In the genomic region with DNA sequence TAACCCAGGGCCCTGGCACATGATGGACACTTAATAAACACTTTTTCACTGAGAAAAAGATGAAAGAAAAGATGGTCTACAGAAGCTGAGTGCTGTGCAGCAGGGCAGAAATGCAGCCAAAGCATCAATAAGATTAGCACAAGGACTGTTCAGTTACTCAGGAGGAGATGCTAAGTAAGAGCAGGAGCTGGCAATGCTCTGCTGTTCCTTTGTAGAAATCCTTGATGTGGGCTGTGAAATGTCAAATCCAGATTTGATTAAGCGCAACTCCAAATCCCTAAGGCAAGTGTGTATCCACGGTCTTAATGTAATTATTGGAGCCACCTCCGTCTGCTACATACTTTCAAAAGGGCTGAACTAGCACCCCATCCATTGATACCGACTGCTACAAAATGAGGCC, we compare ENCODE assay signal across 15 cellular contexts.
DNase-seq lines count a peak whose midpoint lies in the region; ATAC-seq and TF ChIP-seq lines count a peak whose summit lies in the region.
"Had no signal": no experiment of that assay in that cellular context is flagged by ENCODE, and none has a peak within 500 bp of the region (broad histone marks: within the 10 kb centered on the region; RNA-seq: fewer than 3 reads in every experiment).

No MANE protein-coding gene starts in this region.

- H3K9me3 Mint-ChIP-seq in activated CD8-positive, alpha-beta T cell treated with anti-CD3 and anti-CD28 coated beads, Interleukin-2, amount 10 ng/mL, durations not matched to agents 7 days and 5 days (ENCODE audit: insufficient read depth) = peaks cover 6% of the 10 kb centered on the region

- no peaks in the 10 kb centered on the region for H3K36me3 ChIP-seq in breast epithelium
- H3K36me3 ChIP-seq in mammary epithelial cell (ENCODE audit: insufficient read depth, low read length) = no peaks in the 10 kb centered on the region
- no peaks in the 10 kb centered on the region for H3K36me3 ChIP-seq in lower lobe of right lung
- H3K36me3 ChIP-seq in vagina = no peaks in the 10 kb centered on the region
- H3K36me3 ChIP-seq: cardiac muscle cell had no signal

- H3K9me3 ChIP-seq in breast epithelium (no peaks in the 10 kb centered on the region), mammary epithelial cell (replicated peaks; ENCODE audit: insufficient read depth, low read length) (no peaks in the 10 kb centered on the region), lower lobe of right lung (no peaks in the 10 kb centered on the region), vagina (no peaks in the 10 kb centered on the region)

- no peaks in the 10 kb centered on the region for H3K4me1 Mint-ChIP-seq in activated CD8-positive, alpha-beta T cell treated with anti-CD3 and anti-CD28 coated beads, Interleukin-2, amount 10 ng/mL, durations not matched to agents 7 days and 5 days (ENCODE audit: low read depth)

- H3K27me3 ChIP-seq in breast epithelium (no peaks in the 10 kb centered on the region), mammary epithelial cell (ENCODE audit: insufficient read depth, low read length) (no peaks in the 10 kb centered on the region), lower lobe of right lung (ENCODE audit: low read depth) (no peaks in the 10 kb centered on the region), vagina (no peaks in the 10 kb centered on the region)
- H3K27me3 ChIP-seq: cardiac muscle cell had no signal

- POLR2A ChIA-PET in activated CD8-positive, alpha-beta T cell treated with anti-CD3 and anti-CD28 coated beads, Interleukin-2, amount 10 ng/mL, durations not matched to agents 7 days and 5 days (lab: Charles Lee) = interaction anchor here (1.3 to 1.9 kb wide), 4 partner anchors 66 to 160 kb away, joined by 3 to 22 read pairs (median 5); partner anchors contain the start of gene BTG1

- peak; percentile 37 for ATAC-seq in activated CD8-positive, alpha-beta T cell treated with anti-CD3 and anti-CD28 coated beads, Interleukin-2, amount 10 ng/mL, durations not matched to agents 7 days and 5 days
- ATAC-seq in lower lobe of right lung = no peak

- H3K4me1 ChIP-seq in breast epithelium = no peaks in the 10 kb centered on the region
- H3K4me1 ChIP-seq in mammary epithelial cell (ENCODE audit: insufficient read depth, low read length) = no peaks in the 10 kb centered on the region
- peaks cover 20% of the 10 kb centered on the region for H3K4me1 ChIP-seq in lower lobe of right lung
- H3K4me1 ChIP-seq in vagina = no peaks in the 10 kb centered on the region

- intact Hi-C loops in breast epithelium (cut with DNase I; ENCODE audit: low total_unique reads) (no loop called here), mammary epithelial cell (cut with micrococcal nuclease) (no loop called here), lower lobe of right lung (cut with DNase I) (no loop called here), vagina (cut with DNase I) (no loop called here)

- H4K20me1 ChIP-seq in mammary epithelial cell (ENCODE audit: insufficient read depth, low read length) = no peaks in the 10 kb centered on the region

- CTCF ChIA-PET in mammary epithelial cell (lab: Charles Lee; ENCODE audit: low non-redundant PET) = no interaction called here
- CTCF ChIA-PET in activated CD8-positive, alpha-beta T cell treated with anti-CD3 and anti-CD28 coated beads, Interleukin-2, amount 10 ng/mL, durations not matched to agents 7 days and 5 days (lab: Charles Lee) = interaction anchor here (0.9 to 2.2 kb wide), 4 partner anchors 15 to 486 kb away, joined by 3 to 7 read pairs (median 6); partner anchors contain the start of gene BTG1

- H3K27ac ChIP-seq in breast epithelium = peak overlapping the region; percentile 23 to 73
- H3K27ac ChIP-seq in mammary epithelial cell (ENCODE audit: insufficient read depth, low read depth, low read length) = no peak overlapping the region
- peak overlapping the region; percentile 13 for H3K27ac ChIP-seq in lower lobe of right lung
- peak overlapping the region; percentile 45 for H3K27ac ChIP-seq in vagina
- H3K27ac ChIP-seq: cardiac muscle cell had no signal

- peaks cover 14% of the 10 kb centered on the region for H3K36me3 Mint-ChIP-seq in activated CD8-positive, alpha-beta T cell treated with anti-CD3 and anti-CD28 coated beads, Interleukin-2, amount 10 ng/mL, durations not matched to agents 7 days and 5 days (ENCODE audit: low read depth)

- dilution Hi-C loops in mammary epithelial cell (cut with HindIII; ENCODE audit: low sequenced_read_pairs) = no loop called here

- H3K27me3 Mint-ChIP-seq in activated CD8-positive, alpha-beta T cell treated with anti-CD3 and anti-CD28 coated beads, Interleukin-2, amount 10 ng/mL, durations not matched to agents 7 days and 5 days (ENCODE audit: low read depth) = no peaks in the 10 kb centered on the region

- no peak overlapping the region for H3K4me3 Mint-ChIP-seq in activated CD8-positive, alpha-beta T cell treated with anti-CD3 and anti-CD28 coated beads, Interleukin-2, amount 10 ng/mL, durations not matched to agents 7 days and 5 days

- no peak for DNase-seq in breast epithelium (ENCODE audit: low spot score in 2 of 2)
- DNase-seq in mammary epithelial cell = no peak
- DNase-seq in activated CD8-positive, alpha-beta T cell treated with anti-CD3 and anti-CD28 coated beads, Interleukin-2, amount 10 ng/mL, durations not matched to agents 7 days and 5 days = no peak
- DNase-seq in lower lobe of right lung = no peak
- DNase-seq in vagina (ENCODE audit: extremely low spot score in 2 of 2) = no peak
- no peak for DNase-seq in Kasumi-1 (lab: John Stamatoyannopoulos, UW)
- DNase-seq in activated CD4-positive, CD25-positive, alpha-beta regulatory T cell treated with anti-CD3 and anti-CD28 coated beads, Interleukin-2, amount 50 U/mL, for 72 hours = no peak
- DNase-seq in iPS-NIHi7 (ENCODE audit: extremely low spot score) = no peak
- DNase-seq: head of caudate nucleus; KBM-7; NCI-H146; NCI-H510A treated with DMSO at 0.1 percent for 48 hours; occipital lobe; stimulated activated CD4-positive, alpha-beta T cell treated with anti-CD3 and anti-CD28 coated beads, Interleukin-15, amount 100 ng/mL, for 24 hours had no signal

- no TSS peak for BruUV-seq in mammary epithelial cell (replicated peaks; lab: Mats Ljungman, UMichigan)

- H3K27ac Mint-ChIP-seq in activated CD8-positive, alpha-beta T cell treated with anti-CD3 and anti-CD28 coated beads, Interleukin-2, amount 10 ng/mL, durations not matched to agents 7 days and 5 days = peak overlapping the region; percentile 83

- H3K79me2 ChIP-seq in mammary epithelial cell (ENCODE audit: insufficient read depth, low read length) = no peaks in the 10 kb centered on the region

- in situ Hi-C loops in mammary epithelial cell (cut with MboI; ENCODE audit: low sequenced_read_pairs in 2 of 2) = no loop called here

- H3K4me2 ChIP-seq in mammary epithelial cell (ENCODE audit: insufficient read depth, low read depth, low read length) = no peak overlapping the region

- TF ChIP-seq POLR2A in breast epithelium (IDR thresholded peaks at IDR 0.05) (no peak), vagina (IDR thresholded peaks at IDR 0.05) (no peak)

- 78% methylated on average over 4 of the region's 4 CpGs for WGBS in mammary epithelial cell (ENCODE audit: low coverage, missing lambda C conversion rate)

- H2AFZ ChIP-seq in mammary epithelial cell (ENCODE audit: low read depth, low read length) = no peak overlapping the region

- no peak overlapping the region for H3K9ac ChIP-seq in mammary epithelial cell (ENCODE audit: insufficient read depth, low read length)

- TF ChIP-seq CTCF in breast epithelium (IDR thresholded peaks at IDR 0.05) (no peak), mammary epithelial cell (conservative IDR thresholded peaks at IDR 0.05 in 1 of 2, IDR thresholded peaks at IDR 0.05 in 1 of 2; ENCODE audit: extremely low read depth in 1 of 2, insufficient read depth in 1 of 2, low read depth in 1 of 2, low read length in 2 of 2) (no peak), lower lobe of right lung (IDR thresholded peaks at IDR 0.05) (no peak), vagina (IDR thresholded peaks at IDR 0.05) (no peak)

- no peak overlapping the region for H3K4me3 ChIP-seq in breast epithelium
- H3K4me3 ChIP-seq in mammary epithelial cell (replicated peaks in 1 of 3; ENCODE audit: insufficient read depth in 1 of 3, low read depth in 2 of 3, low read length in 3 of 3) = no peak overlapping the region
- no peak overlapping the region for H3K4me3 ChIP-seq in lower lobe of right lung
- no peak overlapping the region for H3K4me3 ChIP-seq in vagina
- H3K4me3 ChIP-seq: cardiac muscle cell had no signal
